ENCODE assay signal across 1 cellular context in the genomic region with DNA sequence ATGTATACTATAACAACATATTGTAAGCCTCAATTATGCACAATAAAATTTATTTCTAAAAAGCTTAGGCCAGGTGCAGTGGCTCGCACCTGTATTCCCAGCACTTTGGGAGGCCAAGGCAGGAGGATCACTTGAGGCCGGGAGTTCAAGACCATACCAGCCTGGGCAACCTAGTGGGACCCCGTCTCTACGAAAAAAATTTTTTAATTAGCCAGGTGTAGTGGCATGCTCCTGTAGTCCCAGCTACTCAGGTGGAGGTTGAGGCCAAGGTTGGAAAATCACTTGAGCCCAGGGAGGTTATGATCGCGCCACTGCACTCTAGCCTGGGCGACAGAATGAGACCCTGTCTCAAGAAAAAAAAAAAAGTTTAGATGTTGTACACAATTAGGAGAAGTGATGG.
TF ChIP-seq lines count a peak whose summit lies in the region.

No MANE protein-coding gene starts in this region.

TF ChIP-seq in GM12878, 131 proteins besides CTCF, POLR2A, EP300 and RAD21:
- TF ChIP-seq SMAD5 (IDR thresholded peaks at IDR 0.05; ENCODE audit: low read depth) (no peak), ZNF274 (IDR thresholded peaks at IDR 0.05; ENCODE audit: insufficient read depth, insufficient read length) (no peak), BHLHE40 (IDR thresholded peaks at IDR 0.05; ENCODE audit: borderline replicate concordance in 1 of 2, low read depth in 2 of 2, low read length in 1 of 2) (no peak), ZZZ3 (IDR thresholded peaks at IDR 0.05; ENCODE audit: control insufficient read depth, insufficient read length, low read depth) (no peak), RAD51 (IDR thresholded peaks at IDR 0.05) (no peak), EED (IDR thresholded peaks at IDR 0.05; ENCODE audit: low read depth) (no peak), SRF (IDR thresholded peaks at IDR 0.05; ENCODE audit: low read depth in 2 of 2, low read length in 2 of 2) (no peak), PAX8 (IDR thresholded peaks at IDR 0.05) (no peak), MLLT1 (IDR thresholded peaks at IDR 0.05) (no peak), MYB (IDR thresholded peaks at IDR 0.05; ENCODE audit: borderline replicate concordance, low read depth, low read length) (no peak), ZBTB33 (IDR thresholded peaks at IDR 0.05) (no peak), CEBPZ (IDR thresholded peaks at IDR 0.05; ENCODE audit: low read depth, low read length) (no peak), STAT3 (IDR thresholded peaks at IDR 0.05; ENCODE audit: low read depth, low read length) (no peak), RBBP5 (conservative IDR thresholded peaks at IDR 0.05) (no peak), SREBF2 (IDR thresholded peaks at IDR 0.05; ENCODE audit: low read length) (no peak)
- TF ChIP-seq, protein P1, sequence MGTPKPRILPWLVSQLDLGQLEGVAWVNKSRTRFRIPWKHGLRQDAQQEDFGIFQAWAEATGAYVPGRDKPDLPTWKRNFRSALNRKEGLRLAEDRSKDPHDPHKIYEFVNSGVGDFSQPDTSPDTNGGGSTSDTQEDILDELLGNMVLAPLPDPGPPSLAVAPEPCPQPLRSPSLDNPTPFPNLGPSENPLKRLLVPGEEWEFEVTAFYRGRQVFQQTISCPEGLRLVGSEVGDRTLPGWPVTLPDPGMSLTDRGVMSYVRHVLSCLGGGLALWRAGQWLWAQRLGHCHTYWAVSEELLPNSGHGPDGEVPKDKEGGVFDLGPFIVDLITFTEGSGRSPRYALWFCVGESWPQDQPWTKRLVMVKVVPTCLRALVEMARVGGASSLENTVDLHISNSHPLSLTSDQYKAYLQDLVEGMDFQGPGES (IDR thresholded peaks at IDR 0.05), result no peak
- TF ChIP-seq, protein P2, sequence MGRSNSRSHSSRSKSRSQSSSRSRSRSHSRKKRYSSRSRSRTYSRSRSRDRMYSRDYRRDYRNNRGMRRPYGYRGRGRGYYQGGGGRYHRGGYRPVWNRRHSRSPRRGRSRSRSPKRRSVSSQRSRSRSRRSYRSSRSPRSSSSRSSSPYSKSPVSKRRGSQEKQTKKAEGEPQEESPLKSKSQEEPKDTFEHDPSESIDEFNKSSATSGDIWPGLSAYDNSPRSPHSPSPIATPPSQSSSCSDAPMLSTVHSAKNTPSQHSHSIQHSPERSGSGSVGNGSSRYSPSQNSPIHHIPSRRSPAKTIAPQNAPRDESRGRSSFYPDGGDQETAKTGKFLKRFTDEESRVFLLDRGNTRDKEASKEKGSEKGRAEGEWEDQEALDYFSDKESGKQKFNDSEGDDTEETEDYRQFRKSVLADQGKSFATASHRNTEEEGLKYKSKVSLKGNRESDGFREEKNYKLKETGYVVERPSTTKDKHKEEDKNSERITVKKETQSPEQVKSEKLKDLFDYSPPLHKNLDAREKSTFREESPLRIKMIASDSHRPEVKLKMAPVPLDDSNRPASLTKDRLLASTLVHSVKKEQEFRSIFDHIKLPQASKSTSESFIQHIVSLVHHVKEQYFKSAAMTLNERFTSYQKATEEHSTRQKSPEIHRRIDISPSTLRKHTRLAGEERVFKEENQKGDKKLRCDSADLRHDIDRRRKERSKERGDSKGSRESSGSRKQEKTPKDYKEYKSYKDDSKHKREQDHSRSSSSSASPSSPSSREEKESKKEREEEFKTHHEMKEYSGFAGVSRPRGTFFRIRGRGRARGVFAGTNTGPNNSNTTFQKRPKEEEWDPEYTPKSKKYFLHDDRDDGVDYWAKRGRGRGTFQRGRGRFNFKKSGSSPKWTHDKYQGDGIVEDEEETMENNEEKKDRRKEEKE (IDR thresholded peaks at IDR 0.05), result no peak
- TF ChIP-seq, protein P3, sequence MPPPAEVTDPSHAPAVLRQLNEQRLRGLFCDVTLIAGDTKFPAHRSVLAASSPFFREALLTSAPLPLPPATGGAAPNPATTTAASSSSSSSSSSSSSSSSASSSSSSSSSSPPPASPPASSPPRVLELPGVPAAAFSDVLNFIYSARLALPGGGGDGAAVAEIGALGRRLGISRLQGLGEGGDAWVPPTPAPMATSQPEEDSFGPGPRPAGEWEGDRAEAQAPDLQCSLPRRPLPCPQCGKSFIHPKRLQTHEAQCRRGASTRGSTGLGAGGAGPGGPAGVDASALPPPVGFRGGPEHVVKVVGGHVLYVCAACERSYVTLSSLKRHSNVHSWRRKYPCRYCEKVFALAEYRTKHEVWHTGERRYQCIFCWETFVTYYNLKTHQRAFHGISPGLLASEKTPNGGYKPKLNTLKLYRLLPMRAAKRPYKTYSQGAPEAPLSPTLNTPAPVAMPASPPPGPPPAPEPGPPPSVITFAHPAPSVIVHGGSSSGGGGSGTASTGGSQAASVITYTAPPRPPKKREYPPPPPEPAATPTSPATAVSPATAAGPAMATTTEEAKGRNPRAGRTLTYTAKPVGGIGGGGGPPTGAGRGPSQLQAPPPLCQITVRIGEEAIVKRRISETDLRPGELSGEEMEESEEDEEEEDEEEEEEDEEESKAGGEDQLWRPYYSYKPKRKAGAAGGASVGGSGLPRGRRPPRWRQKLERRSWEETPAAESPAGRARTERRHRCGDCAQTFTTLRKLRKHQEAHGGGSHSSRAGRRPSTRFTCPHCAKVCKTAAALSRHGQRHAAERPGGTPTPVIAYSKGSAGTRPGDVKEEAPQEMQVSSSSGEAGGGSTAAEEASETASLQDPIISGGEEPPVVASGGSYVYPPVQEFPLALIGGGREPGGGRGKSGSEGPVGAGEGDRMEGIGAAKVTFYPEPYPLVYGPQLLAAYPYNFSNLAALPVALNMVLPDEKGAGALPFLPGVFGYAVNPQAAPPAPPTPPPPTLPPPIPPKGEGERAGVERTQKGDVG (CRISPR knock-in tag; IDR thresholded peaks at IDR 0.05), result no peak
- TF ChIP-seq, protein P4, sequence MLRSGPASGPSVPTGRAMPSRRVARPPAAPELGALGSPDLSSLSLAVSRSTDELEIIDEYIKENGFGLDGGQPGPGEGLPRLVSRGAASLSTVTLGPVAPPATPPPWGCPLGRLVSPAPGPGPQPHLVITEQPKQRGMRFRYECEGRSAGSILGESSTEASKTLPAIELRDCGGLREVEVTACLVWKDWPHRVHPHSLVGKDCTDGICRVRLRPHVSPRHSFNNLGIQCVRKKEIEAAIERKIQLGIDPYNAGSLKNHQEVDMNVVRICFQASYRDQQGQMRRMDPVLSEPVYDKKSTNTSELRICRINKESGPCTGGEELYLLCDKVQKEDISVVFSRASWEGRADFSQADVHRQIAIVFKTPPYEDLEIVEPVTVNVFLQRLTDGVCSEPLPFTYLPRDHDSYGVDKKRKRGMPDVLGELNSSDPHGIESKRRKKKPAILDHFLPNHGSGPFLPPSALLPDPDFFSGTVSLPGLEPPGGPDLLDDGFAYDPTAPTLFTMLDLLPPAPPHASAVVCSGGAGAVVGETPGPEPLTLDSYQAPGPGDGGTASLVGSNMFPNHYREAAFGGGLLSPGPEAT (IDR thresholded peaks at IDR 0.05; ENCODE audit: low read depth), result no peak
- TF ChIP-seq, protein P5, sequence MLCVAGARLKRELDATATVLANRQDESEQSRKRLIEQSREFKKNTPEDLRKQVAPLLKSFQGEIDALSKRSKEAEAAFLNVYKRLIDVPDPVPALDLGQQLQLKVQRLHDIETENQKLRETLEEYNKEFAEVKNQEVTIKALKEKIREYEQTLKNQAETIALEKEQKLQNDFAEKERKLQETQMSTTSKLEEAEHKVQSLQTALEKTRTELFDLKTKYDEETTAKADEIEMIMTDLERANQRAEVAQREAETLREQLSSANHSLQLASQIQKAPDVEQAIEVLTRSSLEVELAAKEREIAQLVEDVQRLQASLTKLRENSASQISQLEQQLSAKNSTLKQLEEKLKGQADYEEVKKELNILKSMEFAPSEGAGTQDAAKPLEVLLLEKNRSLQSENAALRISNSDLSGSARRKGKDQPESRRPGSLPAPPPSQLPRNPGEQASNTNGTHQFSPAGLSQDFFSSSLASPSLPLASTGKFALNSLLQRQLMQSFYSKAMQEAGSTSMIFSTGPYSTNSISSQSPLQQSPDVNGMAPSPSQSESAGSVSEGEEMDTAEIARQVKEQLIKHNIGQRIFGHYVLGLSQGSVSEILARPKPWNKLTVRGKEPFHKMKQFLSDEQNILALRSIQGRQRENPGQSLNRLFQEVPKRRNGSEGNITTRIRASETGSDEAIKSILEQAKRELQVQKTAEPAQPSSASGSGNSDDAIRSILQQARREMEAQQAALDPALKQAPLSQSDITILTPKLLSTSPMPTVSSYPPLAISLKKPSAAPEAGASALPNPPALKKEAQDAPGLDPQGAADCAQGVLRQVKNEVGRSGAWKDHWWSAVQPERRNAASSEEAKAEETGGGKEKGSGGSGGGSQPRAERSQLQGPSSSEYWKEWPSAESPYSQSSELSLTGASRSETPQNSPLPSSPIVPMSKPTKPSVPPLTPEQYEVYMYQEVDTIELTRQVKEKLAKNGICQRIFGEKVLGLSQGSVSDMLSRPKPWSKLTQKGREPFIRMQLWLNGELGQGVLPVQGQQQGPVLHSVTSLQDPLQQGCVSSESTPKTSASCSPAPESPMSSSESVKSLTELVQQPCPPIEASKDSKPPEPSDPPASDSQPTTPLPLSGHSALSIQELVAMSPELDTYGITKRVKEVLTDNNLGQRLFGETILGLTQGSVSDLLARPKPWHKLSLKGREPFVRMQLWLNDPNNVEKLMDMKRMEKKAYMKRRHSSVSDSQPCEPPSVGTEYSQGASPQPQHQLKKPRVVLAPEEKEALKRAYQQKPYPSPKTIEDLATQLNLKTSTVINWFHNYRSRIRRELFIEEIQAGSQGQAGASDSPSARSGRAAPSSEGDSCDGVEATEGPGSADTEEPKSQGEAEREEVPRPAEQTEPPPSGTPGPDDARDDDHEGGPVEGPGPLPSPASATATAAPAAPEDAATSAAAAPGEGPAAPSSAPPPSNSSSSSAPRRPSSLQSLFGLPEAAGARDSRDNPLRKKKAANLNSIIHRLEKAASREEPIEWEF (IDR thresholded peaks at IDR 0.05; ENCODE audit: insufficient replicate concordance, low read depth, low read length), result no peak
